In genomic region chr10:22043327-22043633, GRCh38 we compare ENCODE assay signal across 14 cellular contexts.
"Had no signal": no experiment of that assay in that cellular context is flagged by ENCODE, and none has a peak within 500 bp of the region (broad histone marks: within the 10 kb centered on the region; RNA-seq: fewer than 3 reads in every experiment).

No MANE protein-coding gene starts in this region.

- H3K4me3 ChIP-seq: coronary artery, tibial artery, vagina had no signal

- H3K27me3 ChIP-seq: tibial artery, vagina had no signal

- H3K4me1 ChIP-seq: tibial artery, vagina had no signal

- H3K27ac ChIP-seq: coronary artery, epithelial cell of prostate, tibial artery, vagina had no signal

- H3K9me3 ChIP-seq: tibial artery, vagina had no signal

- H3K36me3 ChIP-seq: tibial artery, vagina had no signal

- DNase-seq: activated CD4-positive, CD25-positive, alpha-beta regulatory T cell treated with anti-CD3 and anti-CD28 coated beads, Interleukin-2, amount 50 U/mL, for 72 hours; activated naive CD8-positive, alpha-beta T cell treated with anti-CD3 and anti-CD28 coated beads for 36 hours; amygdala; effector memory CD4-positive, alpha-beta T cell; foreskin melanocyte; retina; stimulated activated CD4-positive, alpha-beta T cell treated with anti-CD3 and anti-CD28 coated beads, Interleukin-15, amount 100 ng/mL, for 24 hours; stimulated activated CD4-positive, alpha-beta T cell treated with anti-CD3 and anti-CD28 coated beads, Interleukin-4, amount 100 ng/mL, for 1 hour; stimulated activated naive B cell treated with anti-CD40 and anti-IgM and Interleukin-4, amounts not matched to agents 10 μg/mL and 1 μg/mL and 100 μg/mL, for 72 hours; T1000; tibial artery had no signal
